ENCODE assay signal across 22 cellular contexts in the genomic region with DNA sequence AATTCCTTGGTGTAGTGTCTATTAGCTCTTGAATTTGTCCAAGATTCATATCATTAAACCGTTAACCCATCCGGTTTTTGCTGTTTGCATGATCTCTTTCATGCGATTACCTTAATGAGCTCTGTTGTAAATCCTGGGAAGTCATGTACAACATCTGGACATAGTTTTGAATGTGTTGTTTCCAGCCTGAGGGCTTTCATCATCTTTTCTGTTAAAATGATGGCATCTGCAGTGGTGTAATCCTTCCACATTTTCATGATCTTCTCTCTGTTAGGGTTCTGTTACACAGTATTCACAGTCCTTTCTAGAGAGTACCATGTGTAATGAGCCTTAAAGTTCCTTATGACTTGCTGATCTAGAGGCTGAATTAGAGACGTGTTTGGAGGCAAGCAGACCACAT.
"Had no signal": no experiment of that assay in that cellular context is flagged by ENCODE, and none has a peak within 500 bp of the region (broad histone marks: within the 10 kb centered on the region; RNA-seq: fewer than 3 reads in every experiment).

No MANE protein-coding gene starts in this region.

- H3K79me2 ChIP-seq: hepatocyte had no signal

- H3K4me3 Mint-ChIP-seq: naive B cell; nephron progenitor cell; stimulated activated naive B cell treated with anti-CD40 and anti-IgM and Interleukin-4, amounts not matched to agents 10 μg/mL and 1 μg/mL and 100 μg/mL, for 72 hours; stimulated activated naive CD8-positive, alpha-beta T cell treated with anti-CD3 and anti-CD28 coated beads, Interleukin-15, amount 100 ng/mL, for 72 hours had no signal

- H3K27me3 ChIP-seq: dorsolateral prefrontal cortex, hepatocyte, spleen, testis, tibial nerve, upper lobe of right lung, vagina had no signal

- H3K36me3 ChIP-seq: vagina had no signal

- DNase-seq: cortex of kidney; dorsolateral prefrontal cortex; effector CD8-positive, alpha-beta T cell; left colon; left ventricle myocardium superior; mesenchymal stem cell; naive B cell; nephron progenitor cell; psoas muscle; retina; spleen; stimulated activated CD4-positive, alpha-beta T cell treated with anti-CD3 and anti-CD28 coated beads, Interleukin-2, amount 100 ng/mL, for 24 hours; stimulated activated CD4-positive, alpha-beta T cell treated with anti-CD3 and anti-CD28 coated beads, Interleukin-4, amount 100 ng/mL, for 4 hours; stimulated activated naive B cell treated with anti-CD40 and anti-IgM and Interleukin-4, amounts not matched to agents 10 μg/mL and 1 μg/mL and 100 μg/mL, for 72 hours; stimulated activated naive CD8-positive, alpha-beta T cell treated with anti-CD3 and anti-CD28 coated beads, Interleukin-15, amount 100 ng/mL, for 72 hours; testis; upper lobe of right lung had no signal

- ATAC-seq: left colon; left ventricle myocardium superior; psoas muscle; sciatic nerve; stimulated activated naive B cell treated with anti-CD40 and anti-IgM and Interleukin-4, amounts not matched to agents 10 μg/mL and 1 μg/mL and 100 μg/mL, for 72 hours; stimulated activated naive CD8-positive, alpha-beta T cell treated with anti-CD3 and anti-CD28 coated beads, Interleukin-15, amount 100 ng/mL, for 72 hours; upper lobe of right lung had no signal

- H3K4me1 Mint-ChIP-seq: naive B cell; nephron progenitor cell; stimulated activated naive B cell treated with anti-CD40 and anti-IgM and Interleukin-4, amounts not matched to agents 10 μg/mL and 1 μg/mL and 100 μg/mL, for 72 hours; stimulated activated naive CD8-positive, alpha-beta T cell treated with anti-CD3 and anti-CD28 coated beads, Interleukin-15, amount 100 ng/mL, for 72 hours had no signal

- H3K4me3 ChIP-seq: dorsolateral prefrontal cortex, hepatocyte, lung, psoas muscle, spleen, testis, tibial nerve, upper lobe of right lung, vagina had no signal

- H3K4me2 ChIP-seq: hepatocyte had no signal

- H3K36me3 Mint-ChIP-seq: naive B cell had no signal

- H2AFZ ChIP-seq: hepatocyte had no signal

- H3K9me3 ChIP-seq: psoas muscle, spleen, testis, tibial nerve, upper lobe of right lung, vagina had no signal

- H3K27me3 Mint-ChIP-seq: naive B cell; stimulated activated naive B cell treated with anti-CD40 and anti-IgM and Interleukin-4, amounts not matched to agents 10 μg/mL and 1 μg/mL and 100 μg/mL, for 72 hours; stimulated activated naive CD8-positive, alpha-beta T cell treated with anti-CD3 and anti-CD28 coated beads, Interleukin-15, amount 100 ng/mL, for 72 hours had no signal

- H3K27ac ChIP-seq: dorsolateral prefrontal cortex, hepatocyte, psoas muscle, spleen, testis, tibial nerve, upper lobe of right lung, vagina had no signal

- H3K4me1 ChIP-seq: psoas muscle, spleen, testis, tibial nerve, upper lobe of right lung, vagina had no signal

- H3K27ac Mint-ChIP-seq: nephron progenitor cell; stimulated activated naive B cell treated with anti-CD40 and anti-IgM and Interleukin-4, amounts not matched to agents 10 μg/mL and 1 μg/mL and 100 μg/mL, for 72 hours; stimulated activated naive CD8-positive, alpha-beta T cell treated with anti-CD3 and anti-CD28 coated beads, Interleukin-15, amount 100 ng/mL, for 72 hours had no signal

- H3K9me3 Mint-ChIP-seq: naive B cell; nephron progenitor cell; stimulated activated naive B cell treated with anti-CD40 and anti-IgM and Interleukin-4, amounts not matched to agents 10 μg/mL and 1 μg/mL and 100 μg/mL, for 72 hours; stimulated activated naive CD8-positive, alpha-beta T cell treated with anti-CD3 and anti-CD28 coated beads, Interleukin-15, amount 100 ng/mL, for 72 hours had no signal
